ENCODE assay signal across 8 cellular contexts in genomic region chr13:43786472-43786765, GRCh38. TPM values are rescaled to one million over a fixed set of nuclear protein-coding genes. Genes with fewer than 3 reads are reported as not detected.
DNase-seq lines count a peak whose midpoint lies in the region; ATAC-seq and TF ChIP-seq lines count a peak whose summit lies in the region.

No MANE protein-coding gene starts in this region.

- peak overlapping the region in 3 of 4 donors; percentile 45 to 67 (median 61) for H3K4me3 ChIP-seq in adrenal gland
- peak overlapping the region; percentile 41 to 55 for H3K4me3 ChIP-seq in left lung

- TF ChIP-seq POLR2A in adrenal gland (IDR thresholded peaks at IDR 0.05): no peak

- H3K9me3 ChIP-seq in adrenal gland (replicated peaks in 1 of 3) (no peaks in the 10 kb centered on the region), left lung (no peaks in the 10 kb centered on the region)

- H3K9me3 Mint-ChIP-seq in activated CD4-positive, alpha-beta T cell treated with anti-CD3 and anti-CD28 coated beads for 36 hours (ENCODE audit: low read depth): no peaks in the 10 kb centered on the region

- peaks cover 44% of the 10 kb centered on the region for H3K27me3 Mint-ChIP-seq in activated CD4-positive, alpha-beta T cell treated with anti-CD3 and anti-CD28 coated beads for 36 hours

- no peak for DNase-seq in activated CD4-positive, alpha-beta T cell treated with anti-CD3 and anti-CD28 coated beads for 36 hours
- DNase-seq in activated CD4-positive, alpha-beta T cell treated with anti-CD3 and anti-CD28 coated beads, Interleukin-2, amount 50 U/mL, for 1 hour: no peak
- DNase-seq in adrenal gland: peak in 2 of 7 donors; percentile 22 to 27
- no peak for DNase-seq in left lung
- no peak for DNase-seq in NOMO-1 (lab: John Stamatoyannopoulos, UW; ENCODE audit: unreplicated experiment in 2 of 2)
- no peak for DNase-seq in NCI-H526 treated with DMSO at 0.1 percent for 48 hours (lab: John Stamatoyannopoulos, UW)

- H3K27ac ChIP-seq in adrenal gland (peak overlapping the region in 2 of 5 donors; percentile 51 to 58), left lung (no peak overlapping the region), temporal lobe (ENCODE audit: low read depth, low read length) (peak overlapping the region; percentile 36)

- H3K4me1 ChIP-seq in adrenal gland (replicated peaks in 1 of 2) (peaks cover 14 to 26% of the 10 kb centered on the region in 2 donors), left lung (peaks cover 0 to 24% of the 10 kb centered on the region in 2 donors)

- peaks cover 6% of the 10 kb centered on the region for H3K27me3 ChIP-seq in adrenal gland
- peaks cover 15 to 57% of the 10 kb centered on the region in 2 donors for H3K27me3 ChIP-seq in left lung

- H3K36me3 Mint-ChIP-seq in activated CD4-positive, alpha-beta T cell treated with anti-CD3 and anti-CD28 coated beads for 36 hours (ENCODE audit: low read depth): no peaks in the 10 kb centered on the region

- CTCF ChIA-PET in activated CD4-positive, alpha-beta T cell treated with anti-CD3 and anti-CD28 coated beads for 36 hours (lab: Charles Lee): interaction anchor here (0.6 kb wide), 1 partner anchor 571 kb away, joined by 3 read pairs; no protein-coding TSS in a partner anchor

- POLR2A ChIA-PET in activated CD4-positive, alpha-beta T cell treated with anti-CD3 and anti-CD28 coated beads for 36 hours (lab: Charles Lee): interaction anchor here (1.0 kb wide), 1 partner anchor 10 kb away, joined by 3 read pairs; no protein-coding TSS in a partner anchor

- intact Hi-C loops in activated CD4-positive, alpha-beta T cell treated with anti-CD3 and anti-CD28 coated beads for 36 hours (cut with DNase I, micrococcal nuclease): loop anchor here in 1 of 2 experiments (1.0 kb wide), 1 partner anchor 1432 kb away; no protein-coding TSS in a partner anchor
- intact Hi-C loops in adrenal gland (cut with DNase I) (no loop called here), left lung (cut with DNase I) (no loop called here)

- no peak overlapping the region for H3K27ac Mint-ChIP-seq in activated CD4-positive, alpha-beta T cell treated with anti-CD3 and anti-CD28 coated beads for 36 hours

- H3K36me3 ChIP-seq in adrenal gland (replicated peaks in 1 of 2): no peaks in the 10 kb centered on the region
- no peaks in the 10 kb centered on the region for H3K36me3 ChIP-seq in left lung

- WGBS in adrenal gland, 4 donors: 0 to 1% (median 0%) methylated on average over 4 to 28 of the region's 28 CpGs

- H3K4me1 Mint-ChIP-seq in activated CD4-positive, alpha-beta T cell treated with anti-CD3 and anti-CD28 coated beads for 36 hours: peaks cover 9% of the 10 kb centered on the region

- no peak for TF ChIP-seq CTCF in adrenal gland (IDR thresholded peaks at IDR 0.05)
- no peak for TF ChIP-seq CTCF in left lung (IDR thresholded peaks at IDR 0.05)

- ATAC-seq in activated CD4-positive, alpha-beta T cell treated with anti-CD3 and anti-CD28 coated beads for 36 hours: peak; percentile 37
- no peak for ATAC-seq in left lung
- no peak for ATAC-seq in HG02623 (IDR thresholded peaks at IDR 0.05; ENCODE audit: unreplicated experiment)

- peak overlapping the region; percentile 67 for H3K4me3 Mint-ChIP-seq in activated CD4-positive, alpha-beta T cell treated with anti-CD3 and anti-CD28 coated beads for 36 hours

RNA-seq across cellular contexts. Expression of gene ENOX1, which starts 0.4 kb away (rescaled TPM):
- under 1 TPM; 0.28 to 0.48 TPM for total RNA-seq in activated CD4-positive, alpha-beta T cell treated with anti-CD3 and anti-CD28 coated beads for 36 hours
- total RNA-seq in adrenal gland (1 to 10 TPM in 6 of 8 donors, under 1 TPM in 2; 0.25 to 3.6 (median 1.7) TPM), left lung (1 to 10 TPM; 1.5 to 2.0 TPM), temporal lobe (29.7 TPM)
- polyA plus RNA-seq in adrenal gland: 1 to 10 TPM in 2 of 3 donors, under 1 TPM in 1; 0.81 to 1.6 (median 1.5) TPM
